ENCODE assay signal across 20 cellular contexts in genomic region chr16:13560151-13560550, GRCh38.
"Had no signal": no experiment of that assay in that cellular context is flagged by ENCODE, and none has a peak within 500 bp of the region (broad histone marks: within the 10 kb centered on the region; RNA-seq: fewer than 3 reads in every experiment).

No MANE protein-coding gene starts in this region.

- H3K4me3 ChIP-seq: lung, psoas muscle, spleen, tibial nerve, upper lobe of right lung, vagina had no signal

- H3K36me3 ChIP-seq: spleen, tibial nerve, upper lobe of right lung, vagina had no signal

- H2AFZ ChIP-seq: parathyroid adenoma had no signal

- H3K9ac ChIP-seq: parathyroid adenoma had no signal

- FAIRE-seq: kidney had no signal

- H3K27me3 ChIP-seq: foreskin keratinocyte, tibial nerve, upper lobe of right lung, vagina had no signal

- H3K79me2 ChIP-seq: parathyroid adenoma had no signal

- H3K4me1 ChIP-seq: foreskin keratinocyte, parathyroid adenoma, psoas muscle, spleen, tibial nerve, upper lobe of right lung, vagina had no signal

- ATAC-seq: foreskin keratinocyte; left cardiac atrium; left ventricle myocardium superior; psoas muscle; sciatic nerve; stimulated activated memory B cell treated with anti-CD40 and anti-IgM and Interleukin-4, amounts not matched to agents 10 μg/mL and 1 μg/mL and 100 μg/mL, for 72 hours; upper lobe of right lung had no signal

- H3K27ac ChIP-seq: foreskin keratinocyte, parathyroid adenoma, psoas muscle, spleen, tibial nerve, upper lobe of right lung, vagina had no signal

- DNase-seq: dermis blood vessel endothelial cell; foreskin keratinocyte; kidney; left cardiac atrium; left ventricle myocardium superior; mesenchymal stem cell; naive B cell; psoas muscle; retina; spleen; stimulated activated CD4-positive, alpha-beta T cell treated with anti-CD3 and anti-CD28 coated beads, Interleukin-15, amount 100 ng/mL, for 24 hours; stimulated activated CD4-positive, alpha-beta T cell treated with anti-CD3 and anti-CD28 coated beads, Interleukin-1b, Interleukin-23, amount 100 ng/mL, for 48 hours; stimulated activated CD4-positive, alpha-beta T cell treated with anti-CD3 and anti-CD28 coated beads, Interleukin-4, amount 100 ng/mL, for 24 hours; upper lobe of right lung had no signal

- H3K9me3 ChIP-seq: psoas muscle, tibial nerve, upper lobe of right lung, vagina had no signal
